In the genomic region with DNA sequence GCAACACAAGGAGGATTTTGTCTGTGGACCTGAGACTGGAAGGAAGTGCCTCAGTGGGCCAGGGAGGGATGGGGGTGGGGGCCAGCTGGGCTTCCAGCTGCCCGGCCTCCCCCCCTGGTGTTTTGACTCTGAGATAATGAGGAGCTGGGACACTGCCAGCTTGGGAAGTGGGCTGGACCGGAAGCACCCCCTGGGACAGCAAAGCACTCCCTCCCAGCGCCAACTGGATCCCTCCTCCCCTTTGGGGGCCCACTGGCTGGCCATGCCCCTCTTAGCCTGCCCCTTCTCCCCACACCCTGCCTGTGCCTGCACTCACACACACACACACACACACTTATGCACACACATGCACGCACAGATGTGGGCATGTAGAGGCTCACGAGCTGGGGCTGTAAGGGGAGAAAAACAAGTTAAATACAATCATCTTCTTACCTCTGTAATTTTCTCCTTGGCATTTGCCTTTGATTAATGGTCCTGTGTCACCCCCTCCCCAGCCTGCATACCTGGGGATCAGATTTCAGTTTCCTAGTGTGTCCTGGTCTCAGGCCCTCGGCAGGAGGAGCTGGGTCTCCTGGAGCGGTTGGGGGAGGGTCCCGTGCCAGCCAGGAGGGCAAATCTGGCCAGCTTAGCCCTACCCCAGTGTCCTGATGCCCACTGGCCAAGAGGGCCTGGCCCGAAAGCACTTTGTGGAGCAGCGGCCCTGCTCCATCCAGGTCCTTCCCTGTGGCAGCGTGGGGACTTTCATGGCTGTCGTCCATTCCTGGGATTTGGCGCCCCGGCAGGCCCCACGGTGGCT, we compare ENCODE assay signal across 13 cellular contexts. TPM values are rescaled to one million over a fixed set of nuclear protein-coding genes. Genes with fewer than 3 reads are reported as not detected.
DNase-seq lines count a peak whose midpoint lies in the region; ATAC-seq and TF ChIP-seq lines count a peak whose summit lies in the region.
"Had no signal": no experiment of that assay in that cellular context is flagged by ENCODE, and none has a peak within 500 bp of the region (broad histone marks: within the 10 kb centered on the region; RNA-seq: fewer than 3 reads in every experiment).

No MANE protein-coding gene starts in this region.

- peak overlapping the region; percentile 95 for H3K4me2 ChIP-seq in Loucy (ENCODE audit: low read depth, low read length, poor library complexity, severe bottlenecking)

- no peak overlapping the region for H2AFZ ChIP-seq in Loucy (ENCODE audit: low read length)

- H3K36me3 Mint-ChIP-seq in osteocyte (ENCODE audit: unreplicated experiment) = peaks cover 7% of the 10 kb centered on the region
- H3K36me3 Mint-ChIP-seq: activated CD8-positive, alpha-beta memory T cell treated with anti-CD3 and anti-CD28 coated beads, Interleukin-2, amount 10 ng/mL, durations not matched to agents 7 days and 5 days had no signal

- TF ChIP-seq CTCF in Loucy (conservative IDR thresholded peaks at IDR 0.05; ENCODE audit: low read length) = no peak
- TF ChIP-seq CTCF in esophagus squamous epithelium (IDR thresholded peaks at IDR 0.05) = no peak
- no peak for TF ChIP-seq CTCF in osteocyte (IDR thresholded peaks at IDR 0.05)

- peaks cover 85% of the 10 kb centered on the region for H3K79me2 ChIP-seq in Loucy (ENCODE audit: insufficient read depth, low read length)

- peaks cover 44% of the 10 kb centered on the region for H4K20me1 ChIP-seq in Loucy (ENCODE audit: insufficient read depth, low read length, poor library complexity, severe bottlenecking)

- H3K27me3 ChIP-seq in Loucy (ENCODE audit: insufficient read depth, low read length, poor library complexity, severe bottlenecking) (peaks cover 4% of the 10 kb centered on the region), esophagus squamous epithelium (peaks cover 0 to 30% (median 0%) of the 10 kb centered on the region in 4 donors)

- H3K4me1 ChIP-seq in Loucy (ENCODE audit: insufficient read depth, low read length, poor library complexity, severe bottlenecking) (peaks cover 49% of the 10 kb centered on the region), esophagus squamous epithelium (peaks cover 33 to 95% (median 40%) of the 10 kb centered on the region in 3 donors)

- 0 out of 2 replicates have a peak, but pooled peaks cover 8% of the 10 kb centered on the region for H3F3A ChIP-seq in Loucy (ENCODE audit: low read depth)

- H3K9me3 Mint-ChIP-seq in osteocyte (ENCODE audit: unreplicated experiment) = no peaks in the 10 kb centered on the region

- peak overlapping the region; percentile 25 for H3K9ac ChIP-seq in Loucy (ENCODE audit: low read depth, low read length, poor library complexity, severe bottlenecking)

- peak overlapping the region; percentile 57 for H3K4me3 Mint-ChIP-seq in osteocyte (ENCODE audit: unreplicated experiment)
- H3K4me3 Mint-ChIP-seq: activated CD8-positive, alpha-beta memory T cell treated with anti-CD3 and anti-CD28 coated beads, Interleukin-2, amount 10 ng/mL, durations not matched to agents 7 days and 5 days had no signal

- peaks cover 3% of the 10 kb centered on the region for H3K27me3 Mint-ChIP-seq in osteocyte (ENCODE audit: unreplicated experiment)

- H3K9me2 ChIP-seq in Loucy (replicated peaks; ENCODE audit: low read depth, low read length) = no peaks in the 10 kb centered on the region

- DNase-seq in DMS 273 treated with DMSO at 0.1 percent for 48 hours (lab: John Stamatoyannopoulos, UW) = peak; percentile 42
- no peak for DNase-seq in esophagus squamous epithelium (lab: John Stamatoyannopoulos, UW)
- peak; percentile 82 for DNase-seq in osteocyte (ENCODE audit: extremely low spot score, unreplicated experiment)
- DNase-seq in NK-92 (lab: John Stamatoyannopoulos, UW; ENCODE audit: unreplicated experiment) = no peak
- no peak for DNase-seq in activated CD4-positive, alpha-beta T cell treated with anti-CD3 and anti-CD28 coated beads for 48 hours
- DNase-seq: activated CD8-positive, alpha-beta memory T cell treated with anti-CD3 and anti-CD28 coated beads, Interleukin-2, amount 10 ng/mL, durations not matched to agents 7 days and 5 days; left ventricle myocardium superior; NCI-H774; T-helper 9 cell had no signal

- WGBS in esophagus squamous epithelium, 2 donors = 64 to 72% methylated on average over 10 to 12 of the region's 15 CpGs

- H3K27ac ChIP-seq in esophagus squamous epithelium = peak overlapping the region in 3 of 4 donors; percentile 69 to 79 (median 75)

- no peak for ATAC-seq in HG03460 (IDR thresholded peaks at IDR 0.05; ENCODE audit: unreplicated experiment)
- ATAC-seq in GM19324 (IDR thresholded peaks at IDR 0.05; ENCODE audit: low FRiP score, unreplicated experiment) = no peak
- ATAC-seq: activated CD8-positive, alpha-beta memory T cell treated with anti-CD3 and anti-CD28 coated beads, Interleukin-2, amount 10 ng/mL, durations not matched to agents 7 days and 5 days; left ventricle myocardium superior had no signal

- intact Hi-C loops in esophagus squamous epithelium (cut with DNase I) = no loop called here

- H3K27ac Mint-ChIP-seq in osteocyte (ENCODE audit: unreplicated experiment) = peak overlapping the region; percentile 74
- H3K27ac Mint-ChIP-seq: activated CD8-positive, alpha-beta memory T cell treated with anti-CD3 and anti-CD28 coated beads, Interleukin-2, amount 10 ng/mL, durations not matched to agents 7 days and 5 days had no signal

- peaks cover 58% of the 10 kb centered on the region for H3K4me1 Mint-ChIP-seq in osteocyte (ENCODE audit: unreplicated experiment)

- H3K36me3 ChIP-seq in Loucy (ENCODE audit: insufficient read depth, low read length) (no peaks in the 10 kb centered on the region; the same call in 1 of the 2 replicates), esophagus squamous epithelium (no peaks in the 10 kb centered on the region)

- peak overlapping the region; percentile 28 for H3K4me3 ChIP-seq in Loucy (ENCODE audit: low read length, poor library complexity, severe bottlenecking)
- H3K4me3 ChIP-seq in esophagus squamous epithelium = no peak overlapping the region

- no peak for TF ChIP-seq POLR2A in esophagus squamous epithelium (IDR thresholded peaks at IDR 0.05)

- H3K9me3 ChIP-seq in Loucy (ENCODE audit: insufficient read depth, low read depth, low read length) (no peaks in the 10 kb centered on the region), esophagus squamous epithelium (no peaks in the 10 kb centered on the region)

RNA-seq across cellular contexts. Expression of a gene that starts 3.6 kb away (rescaled TPM):
- total RNA-seq in esophagus squamous epithelium (10 to 100 TPM in 2 of 4 donors, 1 to 10 TPM in 2; 3.8 to 31.9 (median 10.3) TPM), osteocyte (503 and 526 TPM in 2 replicates)

RNA-seq across cellular contexts. Expression of a gene that starts 56.7 kb away (rescaled TPM):
- under 1 TPM; 0.61 to 0.88 (median 0.78) TPM for total RNA-seq in esophagus squamous epithelium
- total RNA-seq in osteocyte = not detected in 2 replicates
- total RNA-seq: fibroblast of lung, left ventricle myocardium superior had no signal

Comparison
In these comparisons a context has a peak if more than half of its experiments do, and no peak if none do; other contexts are left out.
1. DNase-seq: peak in DMS 273 treated with DMSO at 0.1 percent for 48 hours (single experiment) and osteocyte (single experiment); none in esophagus squamous epithelium (single experiment), NK-92 (single experiment) and activated CD4-positive, alpha-beta T cell treated with anti-CD3 and anti-CD28 coated beads for 48 hours (single experiment).
2. RNA of a gene that starts 3.6 kb away (total RNA-seq): 503 to 526 TPM in osteocyte; 3.8 to 31.9 TPM in esophagus squamous epithelium; every median in the first group is over 10 times any median in the second.